1 cellular context compared by ENCODE assay signal in genomic region chr2:203650860-203651613, GRCh38.
TF ChIP-seq lines count a peak whose summit lies in the region.

No MANE protein-coding gene starts in this region.

TF ChIP-seq in HepG2, 621 proteins besides CTCF, POLR2A, EP300 and RAD21 (continues in another document):
- TF ChIP-seq ZXDC (CRISPR knock-in tag; IDR thresholded peaks at IDR 0.05) (no peak), KLF16 (CRISPR knock-in tag; IDR thresholded peaks at IDR 0.05) (peak in 1 of 2 experiments; percentile 89; a peak in 1 of 4 replicates), PAF1 (CRISPR knock-in tag; IDR thresholded peaks at IDR 0.05) (no peak), ZBTB3 (CRISPR knock-in tag; IDR thresholded peaks at IDR 0.05; ENCODE audit: borderline replicate concordance, low read depth) (no peak), ZNF580 (CRISPR knock-in tag; IDR thresholded peaks at IDR 0.05; ENCODE audit: borderline replicate concordance, low read depth) (no peak; the same call in 1 of the 2 replicates), NFE2 (CRISPR knock-in tag; IDR thresholded peaks at IDR 0.05) (no peak), SALL2 (CRISPR knock-in tag; IDR thresholded peaks at IDR 0.05) (no peak), ZNF83 (CRISPR knock-in tag; IDR thresholded peaks at IDR 0.05; ENCODE audit: borderline replicate concordance) (no peak), CBFB (CRISPR knock-in tag; IDR thresholded peaks at IDR 0.05) (0 out of 2 replicates have a peak, but pooled peaks have one; percentile 12), ZFX (CRISPR knock-in tag; IDR thresholded peaks at IDR 0.05; ENCODE audit: low read depth) (peak; percentile 61; the same call in 1 of the 2 replicates), USF2 (IDR thresholded peaks at IDR 0.05; ENCODE audit: low read depth, low read length) (peak; percentile 48; the same call in 1 of the 2 replicates), USF2 (CRISPR knock-in tag; IDR thresholded peaks at IDR 0.05; ENCODE audit: borderline replicate concordance) (peak; percentile 64; the same call in 1 of the 2 replicates), REL (CRISPR knock-in tag; conservative IDR thresholded peaks at IDR 0.05) (no peak), MBNL3 (CRISPR knock-in tag; conservative IDR thresholded peaks at IDR 0.05) (no peak), HMGA1 (CRISPR knock-in tag; conservative IDR thresholded peaks at IDR 0.05) (no peak), TIGD3 (CRISPR knock-in tag; IDR thresholded peaks at IDR 0.05; ENCODE audit: borderline replicate concordance) (no peak), ZNF879 (CRISPR knock-in tag; IDR thresholded peaks at IDR 0.05) (no peak), NPAS2 (CRISPR knock-in tag; IDR thresholded peaks at IDR 0.05; ENCODE audit: borderline replicate concordance) (no peak), SIX4 (CRISPR knock-in tag; IDR thresholded peaks at IDR 0.05) (0 out of 2 replicates have a peak, but pooled peaks have one; percentile 51), ZNF772 (CRISPR knock-in tag; IDR thresholded peaks at IDR 0.05) (peak; percentile 81), ZNF776 (CRISPR knock-in tag; IDR thresholded peaks at IDR 0.05) (no peak), KLF9 (CRISPR knock-in tag; IDR thresholded peaks at IDR 0.05; ENCODE audit: low read depth) (peak; percentile 26), ZBTB42 (CRISPR knock-in tag; IDR thresholded peaks at IDR 0.05) (no peak; the same call in 1 of the 2 replicates), ONECUT2 (CRISPR knock-in tag; IDR thresholded peaks at IDR 0.05) (peak; percentile 36; the same call in 1 of the 2 replicates), JUN (CRISPR knock-in tag; IDR thresholded peaks at IDR 0.05) (no peak), HNRNPK (IDR thresholded peaks at IDR 0.05; ENCODE audit: low read depth, low read length, poor library complexity, severe bottlenecking) (no peak), ATF7-NPFF (CRISPR knock-in tag; IDR thresholded peaks at IDR 0.05; ENCODE audit: low read depth) (peak; percentile 34; the same call in 1 of the 2 replicates), PHF8 (CRISPR knock-in tag; IDR thresholded peaks at IDR 0.05) (peak; percentile 58), ZNF235 (CRISPR knock-in tag; IDR thresholded peaks at IDR 0.05; ENCODE audit: borderline replicate concordance) (no peak), KLF13 (CRISPR knock-in tag; IDR thresholded peaks at IDR 0.05) (no peak), HDAC1 (CRISPR knock-in tag; IDR thresholded peaks at IDR 0.05) (peak; percentile 78), U2AF1 (optimal IDR thresholded peaks at IDR 0.05; ENCODE audit: low read depth, low read length) (no peak), SMAD3 (CRISPR knock-in tag; IDR thresholded peaks at IDR 0.05) (peak; percentile 83; the same call in 1 of the 2 replicates)
- TF ChIP-seq, protein P1, sequence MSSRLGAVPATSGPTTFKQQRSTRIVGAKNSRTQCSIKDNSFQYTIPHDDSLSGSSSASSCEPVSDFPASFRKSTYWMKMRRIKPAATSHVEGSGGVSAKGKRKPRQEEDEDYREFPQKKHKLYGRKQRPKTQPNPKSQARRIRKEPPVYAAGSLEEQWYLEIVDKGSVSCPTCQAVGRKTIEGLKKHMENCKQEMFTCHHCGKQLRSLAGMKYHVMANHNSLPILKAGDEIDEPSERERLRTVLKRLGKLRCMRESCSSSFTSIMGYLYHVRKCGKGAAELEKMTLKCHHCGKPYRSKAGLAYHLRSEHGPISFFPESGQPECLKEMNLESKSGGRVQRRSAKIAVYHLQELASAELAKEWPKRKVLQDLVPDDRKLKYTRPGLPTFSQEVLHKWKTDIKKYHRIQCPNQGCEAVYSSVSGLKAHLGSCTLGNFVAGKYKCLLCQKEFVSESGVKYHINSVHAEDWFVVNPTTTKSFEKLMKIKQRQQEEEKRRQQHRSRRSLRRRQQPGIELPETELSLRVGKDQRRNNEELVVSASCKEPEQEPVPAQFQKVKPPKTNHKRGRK (CRISPR knock-in tag; IDR thresholded peaks at IDR 0.05), result no peak
- TF ChIP-seq, protein P2, sequence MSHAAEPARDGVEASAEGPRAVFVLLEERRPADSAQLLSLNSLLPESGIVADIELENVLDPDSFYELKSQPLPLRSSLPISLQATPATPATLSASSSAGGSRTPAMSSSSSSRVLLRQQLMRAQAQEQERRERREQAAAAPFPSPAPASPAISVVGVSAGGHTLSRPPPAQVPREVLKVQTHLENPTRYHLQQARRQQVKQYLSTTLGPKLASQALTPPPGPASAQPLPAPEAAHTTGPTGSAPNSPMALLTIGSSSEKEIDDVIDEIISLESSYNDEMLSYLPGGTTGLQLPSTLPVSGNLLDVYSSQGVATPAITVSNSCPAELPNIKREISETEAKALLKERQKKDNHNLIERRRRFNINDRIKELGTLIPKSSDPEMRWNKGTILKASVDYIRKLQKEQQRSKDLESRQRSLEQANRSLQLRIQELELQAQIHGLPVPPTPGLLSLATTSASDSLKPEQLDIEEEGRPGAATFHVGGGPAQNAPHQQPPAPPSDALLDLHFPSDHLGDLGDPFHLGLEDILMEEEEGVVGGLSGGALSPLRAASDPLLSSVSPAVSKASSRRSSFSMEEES (CRISPR knock-in tag; IDR thresholded peaks at IDR 0.05), result peak; percentile 94
- TF ChIP-seq, protein P3, sequence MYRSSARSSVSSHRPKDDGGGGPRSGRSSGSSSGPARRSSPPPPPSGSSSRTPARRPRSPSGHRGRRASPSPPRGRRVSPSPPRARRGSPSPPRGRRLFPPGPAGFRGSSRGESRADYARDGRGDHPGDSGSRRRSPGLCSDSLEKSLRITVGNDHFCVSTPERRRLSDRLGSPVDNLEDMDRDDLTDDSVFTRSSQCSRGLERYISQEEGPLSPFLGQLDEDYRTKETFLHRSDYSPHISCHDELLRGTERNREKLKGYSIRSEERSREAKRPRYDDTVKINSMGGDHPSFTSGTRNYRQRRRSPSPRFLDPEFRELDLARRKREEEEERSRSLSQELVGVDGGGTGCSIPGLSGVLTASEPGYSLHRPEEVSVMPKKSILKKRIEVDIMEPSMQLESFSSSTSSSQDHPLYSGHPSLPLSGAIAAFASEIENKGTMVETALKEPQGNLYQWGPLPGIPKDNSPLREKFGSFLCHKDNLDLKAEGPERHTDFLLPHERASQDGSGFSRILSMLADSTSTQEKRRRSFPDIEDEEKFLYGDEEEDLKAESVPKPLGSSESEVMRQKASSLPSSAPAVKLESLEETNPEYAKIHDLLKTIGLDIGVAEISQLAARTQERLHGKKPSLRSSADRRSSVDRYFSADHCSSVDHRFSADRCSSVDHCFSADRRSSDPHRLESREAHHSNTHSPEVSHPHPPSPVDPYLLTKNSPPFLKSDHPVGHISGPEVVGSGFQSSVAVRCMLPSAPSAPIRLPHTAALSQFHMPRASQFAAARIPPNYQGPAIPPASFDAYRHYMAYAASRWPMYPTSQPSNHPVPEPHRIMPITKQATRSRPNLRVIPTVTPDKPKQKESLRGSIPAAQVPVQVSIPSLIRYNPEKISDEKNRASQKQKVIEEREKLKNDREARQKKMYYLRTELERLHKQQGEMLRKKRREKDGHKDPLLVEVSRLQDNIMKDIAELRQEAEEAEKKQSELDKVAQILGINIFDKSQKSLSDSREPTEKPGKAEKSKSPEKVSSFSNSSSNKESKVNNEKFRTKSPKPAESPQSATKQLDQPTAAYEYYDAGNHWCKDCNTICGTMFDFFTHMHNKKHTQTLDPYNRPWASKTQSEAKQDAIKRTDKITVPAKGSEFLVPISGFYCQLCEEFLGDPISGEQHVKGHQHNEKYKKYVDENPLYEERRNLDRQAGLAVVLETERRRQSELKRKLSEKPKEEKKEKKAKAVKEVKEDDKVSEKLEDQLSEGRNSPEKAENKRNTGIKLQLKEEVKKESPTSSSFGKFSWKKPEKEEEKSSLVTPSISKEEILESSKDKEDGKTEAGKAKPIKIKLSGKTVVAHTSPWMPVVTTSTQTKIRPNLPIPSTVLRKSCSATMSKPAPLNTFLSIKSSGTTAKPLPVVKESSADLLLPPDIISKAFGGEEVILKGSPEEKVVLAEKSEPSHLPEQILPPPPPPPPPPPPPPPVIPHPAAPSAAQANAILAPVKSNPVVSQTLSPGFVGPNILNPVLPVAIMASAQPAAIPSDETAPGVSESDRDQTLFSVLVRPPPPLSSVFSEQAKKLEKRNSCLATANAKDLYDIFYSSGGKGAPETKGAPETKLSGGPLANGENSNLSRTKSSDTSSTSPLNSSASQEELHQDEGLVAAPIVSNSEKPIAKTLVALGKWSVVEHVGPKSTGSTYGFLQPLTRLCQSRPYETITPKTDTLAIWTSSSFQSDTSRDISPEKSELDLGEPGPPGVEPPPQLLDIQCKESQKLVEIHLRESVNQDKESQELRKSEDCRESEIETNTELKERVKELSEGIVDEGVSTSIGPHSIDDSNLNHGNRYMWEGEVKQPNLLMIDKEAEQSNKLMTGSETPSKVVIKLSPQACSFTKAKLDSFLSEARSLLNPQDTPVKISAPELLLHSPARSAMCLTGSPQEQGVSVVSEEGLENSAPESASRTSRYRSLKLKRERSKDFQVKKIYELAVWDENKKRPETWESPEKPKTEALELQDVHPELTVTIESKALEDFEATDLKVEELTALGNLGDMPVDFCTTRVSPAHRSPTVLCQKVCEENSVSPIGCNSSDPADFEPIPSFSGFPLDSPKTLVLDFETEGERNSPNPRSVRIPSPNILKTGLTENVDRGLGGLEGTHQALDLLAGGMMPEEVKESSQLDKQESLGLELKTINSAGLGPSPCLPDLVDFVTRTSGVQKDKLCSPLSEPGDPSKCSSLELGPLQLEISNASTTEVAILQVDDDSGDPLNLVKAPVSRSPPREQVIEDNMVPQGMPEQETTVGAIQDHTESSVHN (CRISPR knock-in tag; IDR thresholded peaks at IDR 0.05), result no peak
- TF ChIP-seq, protein P4, sequence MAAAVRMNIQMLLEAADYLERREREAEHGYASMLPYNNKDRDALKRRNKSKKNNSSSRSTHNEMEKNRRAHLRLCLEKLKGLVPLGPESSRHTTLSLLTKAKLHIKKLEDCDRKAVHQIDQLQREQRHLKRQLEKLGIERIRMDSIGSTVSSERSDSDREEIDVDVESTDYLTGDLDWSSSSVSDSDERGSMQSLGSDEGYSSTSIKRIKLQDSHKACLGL (CRISPR knock-in tag; IDR thresholded peaks at IDR 0.05), result no peak
- TF ChIP-seq, protein P5, sequence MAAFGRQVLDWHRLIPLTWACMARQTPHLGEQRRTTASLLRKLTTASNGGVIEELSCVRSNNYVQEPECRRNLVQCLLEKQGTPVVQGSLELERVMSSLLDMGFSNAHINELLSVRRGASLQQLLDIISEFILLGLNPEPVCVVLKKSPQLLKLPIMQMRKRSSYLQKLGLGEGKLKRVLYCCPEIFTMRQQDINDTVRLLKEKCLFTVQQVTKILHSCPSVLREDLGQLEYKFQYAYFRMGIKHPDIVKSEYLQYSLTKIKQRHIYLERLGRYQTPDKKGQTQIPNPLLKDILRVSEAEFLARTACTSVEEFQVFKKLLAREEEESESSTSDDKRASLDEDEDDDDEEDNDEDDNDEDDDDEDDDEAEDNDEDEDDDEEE (CRISPR knock-in tag; IDR thresholded peaks at IDR 0.05), result peak; percentile 82
- TF ChIP-seq, protein P6, sequence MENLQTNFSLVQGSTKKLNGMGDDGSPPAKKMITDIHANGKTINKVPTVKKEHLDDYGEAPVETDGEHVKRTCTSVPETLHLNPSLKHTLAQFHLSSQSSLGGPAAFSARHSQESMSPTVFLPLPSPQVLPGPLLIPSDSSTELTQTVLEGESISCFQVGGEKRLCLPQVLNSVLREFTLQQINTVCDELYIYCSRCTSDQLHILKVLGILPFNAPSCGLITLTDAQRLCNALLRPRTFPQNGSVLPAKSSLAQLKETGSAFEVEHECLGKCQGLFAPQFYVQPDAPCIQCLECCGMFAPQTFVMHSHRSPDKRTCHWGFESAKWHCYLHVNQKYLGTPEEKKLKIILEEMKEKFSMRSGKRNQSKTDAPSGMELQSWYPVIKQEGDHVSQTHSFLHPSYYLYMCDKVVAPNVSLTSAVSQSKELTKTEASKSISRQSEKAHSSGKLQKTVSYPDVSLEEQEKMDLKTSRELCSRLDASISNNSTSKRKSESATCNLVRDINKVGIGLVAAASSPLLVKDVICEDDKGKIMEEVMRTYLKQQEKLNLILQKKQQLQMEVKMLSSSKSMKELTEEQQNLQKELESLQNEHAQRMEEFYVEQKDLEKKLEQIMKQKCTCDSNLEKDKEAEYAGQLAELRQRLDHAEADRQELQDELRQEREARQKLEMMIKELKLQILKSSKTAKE (CRISPR knock-in tag; IDR thresholded peaks at IDR 0.05; ENCODE audit: borderline replicate concordance), result peak; percentile 52; the same call in 1 of the 2 replicates
